In genomic region chr6:52697903-52698302, GRCh38 we compare ENCODE assay signal across 14 cellular contexts. TPM values are rescaled to one million over a fixed set of nuclear protein-coding genes. Genes with fewer than 3 reads are reported as not detected.
DNase-seq lines count a peak whose midpoint lies in the region; ATAC-seq and TF ChIP-seq lines count a peak whose summit lies in the region.
"Had no signal": no experiment of that assay in that cellular context is flagged by ENCODE, and none has a peak within 500 bp of the region (broad histone marks: within the 10 kb centered on the region; RNA-seq: fewer than 3 reads in every experiment).

No MANE protein-coding gene starts in this region.

- no peak overlapping the region for H2AFZ ChIP-seq in PC-9

- DNase-seq in Caki2 (ENCODE audit: low read depth) (peak; percentile 7), HPDE6-E6E7 (ENCODE audit: extremely low spot score) (peak; percentile 17), SW480 (ENCODE audit: low spot score) (peak; percentile 6), iPS-NIHi7 (ENCODE audit: extremely low spot score) (peak; percentile 20), PC-9 (no peak)
- DNase-seq: activated CD4-positive, CD25-positive, alpha-beta regulatory T cell; activated T-cell treated with anti-CD3 and anti-CD28 coated beads for 4 hours; CD4-positive, alpha-beta T cell; dorsolateral prefrontal cortex; left lung; NCI-H2227 treated with DMSO at 0.1 percent for 48 hours had no signal

- no peak overlapping the region for H3K27ac ChIP-seq in PC-9
- H3K27ac ChIP-seq: dorsolateral prefrontal cortex, left lung, skin epidermis had no signal

- no TSS peak for BruUV-seq in PC-9 (replicated peaks; lab: Mats Ljungman, UMichigan)

- no peaks in the 10 kb centered on the region for H3K9me3 ChIP-seq in PC-9 (ENCODE audit: insufficient read depth, low read depth)
- H3K9me3 ChIP-seq: left lung had no signal

- intact Hi-C loops in PC-9 (cut with micrococcal nuclease; ENCODE audit: unreplicated experiment) = no loop called here

- POLR2A ChIA-PET in PC-9 (lab: Charles Lee; ENCODE audit: unreplicated experiment) = no interaction called here

- H3K36me3 ChIP-seq in PC-9 (ENCODE audit: low read depth) = no peaks in the 10 kb centered on the region
- H3K36me3 ChIP-seq: left lung had no signal

- CTCF ChIA-PET in PC-9 (lab: Charles Lee) = no interaction called here

- H3K27me3 ChIP-seq in PC-9 (ENCODE audit: insufficient read depth, low read depth) = no peaks in the 10 kb centered on the region

- no peak overlapping the region for H3K4me2 ChIP-seq in PC-9

- in situ Hi-C loops in Caki2 (cut with HindIII; ENCODE audit: low pct_unique_long_range_greater_than_20kb, low sequenced_read_pairs) = no loop called here

- no peaks in the 10 kb centered on the region for H3K79me2 ChIP-seq in PC-9 (ENCODE audit: low read depth)

- ATAC-seq in GM21786 (IDR thresholded peaks at IDR 0.05; ENCODE audit: unreplicated experiment) (no peak), HG02610 (IDR thresholded peaks at IDR 0.05; ENCODE audit: unreplicated experiment) (no peak)
- ATAC-seq: left lung had no signal

- H3K9me2 ChIP-seq in PC-9 (ENCODE audit: insufficient read depth) = no peaks in the 10 kb centered on the region

- no peaks in the 10 kb centered on the region for H3F3A ChIP-seq in PC-9 (ENCODE audit: insufficient read depth, low read depth)

- no peak overlapping the region for H3K4me3 ChIP-seq in PC-9
- H3K4me3 ChIP-seq: dorsolateral prefrontal cortex, left lung, skin epidermis had no signal

- no peaks in the 10 kb centered on the region for H3K4me1 ChIP-seq in PC-9 (replicated peaks; ENCODE audit: insufficient read depth)
- H3K4me1 ChIP-seq: left lung had no signal

- H4K20me1 ChIP-seq in PC-9 (ENCODE audit: insufficient read depth) = no peaks in the 10 kb centered on the region

- TF ChIP-seq CTCF in PC-9 (conservative IDR thresholded peaks at IDR 0.05) = no peak

RNA-seq across cellular contexts. Expression of gene TMEM14A, which starts 27.0 kb away (rescaled TPM):
- total RNA-seq in Caki2 (2014; rRNA removed; shearing (Covaris generic); ENCODE audit: low replicate concordance) = 101 and 113 TPM in 2 replicates
- 48.9 and 75.2 TPM in 2 replicates for total RNA-seq in PC-9 (2021)

Comparison
In these comparisons a context has a peak if more than half of its experiments do, and no peak if none do; other contexts are left out.
1. DNase-seq: peak in Caki2 (single experiment), HPDE6-E6E7 (single experiment), SW480 (single experiment) and iPS-NIHi7 (single experiment); none in PC-9 (0 of 2).